Comparison of ENCODE assay signal across 9 cellular contexts in genomic region chr14:22070119-22070982, GRCh38.
A peak's percentile ranks its signal among the peaks of the same experiment; 100 is the strongest.
DNase-seq lines count a peak whose midpoint lies in the region; ATAC-seq, FAIRE-seq and TF ChIP-seq lines count a peak whose summit lies in the region.
"Had no signal": no experiment of that assay in that cellular context is flagged by ENCODE, and none has a peak within 500 bp of the region (broad histone marks: within the 10 kb centered on the region; RNA-seq: fewer than 3 reads in every experiment).

No MANE protein-coding gene starts in this region.

- no peak for TF ChIP-seq RAD21 in A549 (conservative IDR thresholded peaks at IDR 0.05 in 1 of 2, IDR thresholded peaks at IDR 0.05 in 1 of 2)

- no peak for TF ChIP-seq EP300 in A549 (IDR thresholded peaks at IDR 0.05)

- no peak for TF ChIP-seq POLR2A in A549 (IDR thresholded peaks at IDR 0.05; ENCODE audit: low read length)

- H3K4me1 ChIP-seq in A549 (no peaks in the 10 kb centered on the region), iPS-15b (ENCODE audit: control insufficient read depth, insufficient read depth, low read length) (peaks cover 5% of the 10 kb centered on the region), thoracic aorta (ENCODE audit: control insufficient read depth in 1 of 2, low read depth in 2 of 2) (no peaks in the 10 kb centered on the region)

- DNase-seq in A549 (ENCODE audit: low read depth in 1 of 2, low spot score in 1 of 2), result no peak
- peak; percentile 57 to 63 for DNase-seq in activated T-cell treated with anti-CD3 and anti-CD28 coated beads, Interleukin-2, amount 50 U/mL, for 48 hours
- no peak for DNase-seq in thoracic aorta (ENCODE audit: low spot score)
- no peak for DNase-seq in NCI-H2227 (lab: John Stamatoyannopoulos, UW; ENCODE audit: unreplicated experiment)
- DNase-seq in C1 segment of cervical spinal cord (lab: John Stamatoyannopoulos, UW), result no peak

- peak overlapping the region in 3 of 4 donors; percentile 60 to 89 (median 88) for H3K4me3 Mint-ChIP-seq in IgD-negative memory B cell

- no peaks in the 10 kb centered on the region for H3K36me3 Mint-ChIP-seq in IgD-negative memory B cell

- H3K9me3 Mint-ChIP-seq in IgD-negative memory B cell, result peaks cover 0 to 2% (median 0%) of the 10 kb centered on the region in 3 donors

- no peak overlapping the region for H3K27ac ChIP-seq in A549
- no peak overlapping the region for H3K27ac ChIP-seq in thoracic aorta
- H3K27ac ChIP-seq: C4-2B had no signal

- no peak for ATAC-seq in A549
- peak; percentile 38 for ATAC-seq in GM21515 (IDR thresholded peaks at IDR 0.05; ENCODE audit: unreplicated experiment)
- no peak for ATAC-seq in thoracic aorta (ENCODE audit: insufficient number of reproducible peaks, low FRiP score, low read depth)

- no peak for TF ChIP-seq CTCF in A549 (IDR thresholded peaks at IDR 0.05)
- TF ChIP-seq CTCF in thoracic aorta (IDR thresholded peaks at IDR 0.05), result no peak

- CTCF ChIA-PET in A549 (lab: Yijun Ruan, JAX), result no interaction called here

- peak overlapping the region in 2 of 3 donors; percentile 25 to 64 for H3K27ac Mint-ChIP-seq in IgD-negative memory B cell

- 13% methylated on average over 12 of the region's 12 CpGs for WGBS in A549 (ENCODE audit: missing lambda C conversion rate)

- H3K27me3 Mint-ChIP-seq in IgD-negative memory B cell, result peaks cover 34% of the 10 kb centered on the region

- FAIRE-seq in A549 (lab: Jason Lieb, UNC), result no peak

- no peak overlapping the region for H3K9ac ChIP-seq in iPS-15b (ENCODE audit: low read depth, low read length)

- POLR2A ChIA-PET in A549 (lab: Yijun Ruan, JAX), result no interaction called here

- peak overlapping the region; percentile 21; the same call in 1 of the 3 replicates for H3K4me2 ChIP-seq in A549

- H3K4me1 Mint-ChIP-seq in IgD-negative memory B cell, result peaks cover 13 to 20% (median 17%) of the 10 kb centered on the region in 3 donors

- H3K4me3 ChIP-seq in A549 (no peak overlapping the region), iPS-15b (ENCODE audit: low read depth, low read length) (peak overlapping the region; percentile 52), thoracic aorta (peak overlapping the region; percentile 32)

- H3K36me3 ChIP-seq in iPS-15b (ENCODE audit: control insufficient read depth, insufficient read depth, low read length) (no peaks in the 10 kb centered on the region), thoracic aorta (no peaks in the 10 kb centered on the region)

- H3K27me3 ChIP-seq in iPS-15b (ENCODE audit: control insufficient read depth, insufficient read depth, low read length) (no peaks in the 10 kb centered on the region), thoracic aorta (replicated peaks; ENCODE audit: insufficient read depth) (no peaks in the 10 kb centered on the region)

- H3K9me3 ChIP-seq in A549 (no peaks in the 10 kb centered on the region), iPS-15b (ENCODE audit: control insufficient read depth, insufficient read depth, low read length) (no peaks in the 10 kb centered on the region), thoracic aorta (no peaks in the 10 kb centered on the region)

TF ChIP-seq in A549, 52 proteins besides CTCF, POLR2A, EP300 and RAD21:
- TF ChIP-seq, protein P1, sequence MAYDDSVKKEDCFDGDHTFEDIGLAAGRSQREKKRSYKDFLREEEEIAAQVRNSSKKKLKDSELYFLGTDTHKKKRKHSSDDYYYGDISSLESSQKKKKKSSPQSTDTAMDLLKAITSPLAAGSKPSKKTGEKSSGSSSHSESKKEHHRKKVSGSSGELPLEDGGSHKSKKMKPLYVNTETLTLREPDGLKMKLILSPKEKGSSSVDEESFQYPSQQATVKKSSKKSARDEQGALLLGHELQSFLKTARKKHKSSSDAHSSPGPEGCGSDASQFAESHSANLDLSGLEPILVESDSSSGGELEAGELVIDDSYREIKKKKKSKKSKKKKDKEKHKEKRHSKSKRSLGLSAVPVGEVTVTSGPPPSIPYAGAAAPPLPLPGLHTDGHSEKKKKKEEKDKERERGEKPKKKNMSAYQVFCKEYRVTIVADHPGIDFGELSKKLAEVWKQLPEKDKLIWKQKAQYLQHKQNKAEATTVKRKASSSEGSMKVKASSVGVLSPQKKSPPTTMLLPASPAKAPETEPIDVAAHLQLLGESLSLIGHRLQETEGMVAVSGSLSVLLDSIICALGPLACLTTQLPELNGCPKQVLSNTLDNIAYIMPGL (CRISPR knock-in tag; IDR thresholded peaks at IDR 0.05; ENCODE audit: borderline replicate concordance), result no peak
- TF ChIP-seq, protein P2, sequence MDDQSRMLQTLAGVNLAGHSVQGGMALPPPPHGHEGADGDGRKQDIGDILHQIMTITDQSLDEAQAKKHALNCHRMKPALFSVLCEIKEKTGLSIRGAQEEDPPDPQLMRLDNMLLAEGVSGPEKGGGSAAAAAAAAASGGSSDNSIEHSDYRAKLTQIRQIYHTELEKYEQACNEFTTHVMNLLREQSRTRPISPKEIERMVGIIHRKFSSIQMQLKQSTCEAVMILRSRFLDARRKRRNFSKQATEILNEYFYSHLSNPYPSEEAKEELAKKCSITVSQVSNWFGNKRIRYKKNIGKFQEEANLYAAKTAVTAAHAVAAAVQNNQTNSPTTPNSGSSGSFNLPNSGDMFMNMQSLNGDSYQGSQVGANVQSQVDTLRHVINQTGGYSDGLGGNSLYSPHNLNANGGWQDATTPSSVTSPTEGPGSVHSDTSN (IDR thresholded peaks at IDR 0.05), result no peak
- TF ChIP-seq JUN (IDR thresholded peaks at IDR 0.05) (no peak), HOXB13 (CRISPR knock-in tag; IDR thresholded peaks at IDR 0.05; ENCODE audit: low read depth) (no peak), ZNF302 (CRISPR knock-in tag; IDR thresholded peaks at IDR 0.05) (no peak), RFX5 (IDR thresholded peaks at IDR 0.05) (no peak), PHF8 (IDR thresholded peaks at IDR 0.05; ENCODE audit: borderline replicate concordance, low read depth) (no peak), KDM5A (IDR thresholded peaks at IDR 0.05) (no peak), HOXB5 (CRISPR knock-in tag; IDR thresholded peaks at IDR 0.05) (no peak), EHMT2 (IDR thresholded peaks at IDR 0.05; ENCODE audit: low read depth) (no peak), SMC3 (IDR thresholded peaks at IDR 0.05) (no peak), SREBF2 (IDR thresholded peaks at IDR 0.05) (no peak), BCL3 (IDR thresholded peaks at IDR 0.05) (no peak), KDM1A (IDR thresholded peaks at IDR 0.05; ENCODE audit: low read depth) (no peak), FOSB (CRISPR knock-in tag; IDR thresholded peaks at IDR 0.05) (no peak), REST (IDR thresholded peaks at IDR 0.05) (no peak), ZSCAN20 (CRISPR knock-in tag; IDR thresholded peaks at IDR 0.05) (no peak)

Comparison
In these comparisons a context has a peak if more than half of its experiments do, and no peak if none do; other contexts are left out.
1. DNase-seq: peak in activated T-cell treated with anti-CD3 and anti-CD28 coated beads, Interleukin-2, amount 50 U/mL, for 48 hours (2 of 2); none in A549 (0 of 2), thoracic aorta (single experiment), NCI-H2227 (single experiment) and C1 segment of cervical spinal cord (0 of 14).